ENCODE assay signal across 1 cellular context in the genomic region with DNA sequence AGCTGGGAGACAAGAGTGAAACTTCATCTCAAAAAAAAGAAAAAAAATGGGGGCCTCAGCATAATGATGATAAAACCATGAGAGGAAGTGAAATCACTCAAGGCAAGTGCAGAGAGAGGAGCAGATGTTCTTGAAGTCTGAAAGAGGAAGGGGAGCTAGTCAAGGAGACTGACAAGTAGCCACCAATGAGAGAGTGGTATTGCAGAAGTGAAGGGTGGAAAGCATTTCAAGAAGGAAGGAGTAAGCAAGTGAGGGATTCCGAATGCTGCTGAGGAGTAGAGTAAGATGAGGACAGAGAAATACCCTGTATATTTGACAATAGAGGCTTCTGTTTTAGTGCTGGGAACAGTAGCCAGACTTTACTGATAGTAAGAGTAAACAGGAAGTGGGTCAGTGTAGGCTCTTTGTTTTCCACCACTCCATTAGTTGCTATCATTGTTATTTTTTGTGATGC.
TF ChIP-seq lines count a peak whose summit lies in the region.

No MANE protein-coding gene starts in this region.

TF ChIP-seq in GM12878, 131 proteins besides CTCF, POLR2A, EP300 and RAD21 (continued from another document):
- TF ChIP-seq RFX5 (IDR thresholded peaks at IDR 0.05; ENCODE audit: low read depth, low read length) (no peak), NBN (IDR thresholded peaks at IDR 0.05) (peak; percentile 87), SIX5 (IDR thresholded peaks at IDR 0.05; ENCODE audit: low read depth, low read length, severe bottlenecking) (no peak), CREM (IDR thresholded peaks at IDR 0.05; ENCODE audit: low read depth) (peak; percentile 59; the same call in 1 of the 2 replicates), KAT2A (conservative IDR thresholded peaks at IDR 0.05; ENCODE audit: control insufficient read depth, low read depth, low read length) (no peak), TCF7 (IDR thresholded peaks at IDR 0.05; ENCODE audit: borderline replicate concordance) (no peak), SREBF2 (IDR thresholded peaks at IDR 0.05; ENCODE audit: low read length) (no peak), ZNF24 (IDR thresholded peaks at IDR 0.05) (no peak), NFYA (IDR thresholded peaks at IDR 0.05; ENCODE audit: borderline replicate concordance, low read depth, low read length) (no peak), STAT1 (conservative IDR thresholded peaks at IDR 0.05) (no peak), BMI1 (IDR thresholded peaks at IDR 0.05; ENCODE audit: borderline replicate concordance) (no peak), GABPA (IDR thresholded peaks at IDR 0.05; ENCODE audit: low read depth) (peak; percentile 73), BHLHE40 (IDR thresholded peaks at IDR 0.05; ENCODE audit: borderline replicate concordance in 1 of 2, low read depth in 2 of 2, low read length in 1 of 2) (no peak), NR2C2 (IDR thresholded peaks at IDR 0.05; ENCODE audit: borderline replicate concordance, control insufficient read depth, insufficient read length, low read depth) (no peak), EED (IDR thresholded peaks at IDR 0.05; ENCODE audit: low read depth) (no peak), FOXM1 (IDR thresholded peaks at IDR 0.05; ENCODE audit: low read depth, low read length) (peak; percentile 55), SUPT20H (IDR thresholded peaks at IDR 0.05; ENCODE audit: borderline replicate concordance, control insufficient read depth, low read depth, low read length) (no peak), NR2F1 (conservative IDR thresholded peaks at IDR 0.05) (no peak), CBFB (IDR thresholded peaks at IDR 0.05; ENCODE audit: low read depth) (peak; percentile 56; the same call in 1 of the 2 replicates), SMAD1 (IDR thresholded peaks at IDR 0.05; ENCODE audit: low read depth, partially characterized antibody) (no peak), CHD1 (IDR thresholded peaks at IDR 0.05; ENCODE audit: low read depth, low read length) (no peak), PAX5 (IDR thresholded peaks at IDR 0.05; ENCODE audit: borderline replicate concordance, low read depth, low read length) (0 out of 2 replicates have a peak, but pooled peaks have one; percentile 40)
- TF ChIP-seq, protein P1, sequence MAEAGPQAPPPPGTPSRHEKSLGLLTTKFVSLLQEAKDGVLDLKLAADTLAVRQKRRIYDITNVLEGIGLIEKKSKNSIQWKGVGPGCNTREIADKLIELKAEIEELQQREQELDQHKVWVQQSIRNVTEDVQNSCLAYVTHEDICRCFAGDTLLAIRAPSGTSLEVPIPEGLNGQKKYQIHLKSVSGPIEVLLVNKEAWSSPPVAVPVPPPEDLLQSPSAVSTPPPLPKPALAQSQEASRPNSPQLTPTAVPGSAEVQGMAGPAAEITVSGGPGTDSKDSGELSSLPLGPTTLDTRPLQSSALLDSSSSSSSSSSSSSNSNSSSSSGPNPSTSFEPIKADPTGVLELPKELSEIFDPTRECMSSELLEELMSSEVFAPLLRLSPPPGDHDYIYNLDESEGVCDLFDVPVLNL (IDR thresholded peaks at IDR 0.05; ENCODE audit: low read depth, low read length), result no peak
- TF ChIP-seq, protein P2, sequence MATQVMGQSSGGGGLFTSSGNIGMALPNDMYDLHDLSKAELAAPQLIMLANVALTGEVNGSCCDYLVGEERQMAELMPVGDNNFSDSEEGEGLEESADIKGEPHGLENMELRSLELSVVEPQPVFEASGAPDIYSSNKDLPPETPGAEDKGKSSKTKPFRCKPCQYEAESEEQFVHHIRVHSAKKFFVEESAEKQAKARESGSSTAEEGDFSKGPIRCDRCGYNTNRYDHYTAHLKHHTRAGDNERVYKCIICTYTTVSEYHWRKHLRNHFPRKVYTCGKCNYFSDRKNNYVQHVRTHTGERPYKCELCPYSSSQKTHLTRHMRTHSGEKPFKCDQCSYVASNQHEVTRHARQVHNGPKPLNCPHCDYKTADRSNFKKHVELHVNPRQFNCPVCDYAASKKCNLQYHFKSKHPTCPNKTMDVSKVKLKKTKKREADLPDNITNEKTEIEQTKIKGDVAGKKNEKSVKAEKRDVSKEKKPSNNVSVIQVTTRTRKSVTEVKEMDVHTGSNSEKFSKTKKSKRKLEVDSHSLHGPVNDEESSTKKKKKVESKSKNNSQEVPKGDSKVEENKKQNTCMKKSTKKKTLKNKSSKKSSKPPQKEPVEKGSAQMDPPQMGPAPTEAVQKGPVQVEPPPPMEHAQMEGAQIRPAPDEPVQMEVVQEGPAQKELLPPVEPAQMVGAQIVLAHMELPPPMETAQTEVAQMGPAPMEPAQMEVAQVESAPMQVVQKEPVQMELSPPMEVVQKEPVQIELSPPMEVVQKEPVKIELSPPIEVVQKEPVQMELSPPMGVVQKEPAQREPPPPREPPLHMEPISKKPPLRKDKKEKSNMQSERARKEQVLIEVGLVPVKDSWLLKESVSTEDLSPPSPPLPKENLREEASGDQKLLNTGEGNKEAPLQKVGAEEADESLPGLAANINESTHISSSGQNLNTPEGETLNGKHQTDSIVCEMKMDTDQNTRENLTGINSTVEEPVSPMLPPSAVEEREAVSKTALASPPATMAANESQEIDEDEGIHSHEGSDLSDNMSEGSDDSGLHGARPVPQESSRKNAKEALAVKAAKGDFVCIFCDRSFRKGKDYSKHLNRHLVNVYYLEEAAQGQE (IDR thresholded peaks at IDR 0.05; ENCODE audit: low read depth, low read length), result no peak
- TF ChIP-seq, protein P3, sequence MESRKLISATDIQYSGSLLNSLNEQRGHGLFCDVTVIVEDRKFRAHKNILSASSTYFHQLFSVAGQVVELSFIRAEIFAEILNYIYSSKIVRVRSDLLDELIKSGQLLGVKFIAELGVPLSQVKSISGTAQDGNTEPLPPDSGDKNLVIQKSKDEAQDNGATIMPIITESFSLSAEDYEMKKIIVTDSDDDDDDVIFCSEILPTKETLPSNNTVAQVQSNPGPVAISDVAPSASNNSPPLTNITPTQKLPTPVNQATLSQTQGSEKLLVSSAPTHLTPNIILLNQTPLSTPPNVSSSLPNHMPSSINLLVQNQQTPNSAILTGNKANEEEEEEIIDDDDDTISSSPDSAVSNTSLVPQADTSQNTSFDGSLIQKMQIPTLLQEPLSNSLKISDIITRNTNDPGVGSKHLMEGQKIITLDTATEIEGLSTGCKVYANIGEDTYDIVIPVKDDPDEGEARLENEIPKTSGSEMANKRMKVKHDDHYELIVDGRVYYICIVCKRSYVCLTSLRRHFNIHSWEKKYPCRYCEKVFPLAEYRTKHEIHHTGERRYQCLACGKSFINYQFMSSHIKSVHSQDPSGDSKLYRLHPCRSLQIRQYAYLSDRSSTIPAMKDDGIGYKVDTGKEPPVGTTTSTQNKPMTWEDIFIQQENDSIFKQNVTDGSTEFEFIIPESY (IDR thresholded peaks at IDR 0.05), result no peak
- TF ChIP-seq, protein P4, sequence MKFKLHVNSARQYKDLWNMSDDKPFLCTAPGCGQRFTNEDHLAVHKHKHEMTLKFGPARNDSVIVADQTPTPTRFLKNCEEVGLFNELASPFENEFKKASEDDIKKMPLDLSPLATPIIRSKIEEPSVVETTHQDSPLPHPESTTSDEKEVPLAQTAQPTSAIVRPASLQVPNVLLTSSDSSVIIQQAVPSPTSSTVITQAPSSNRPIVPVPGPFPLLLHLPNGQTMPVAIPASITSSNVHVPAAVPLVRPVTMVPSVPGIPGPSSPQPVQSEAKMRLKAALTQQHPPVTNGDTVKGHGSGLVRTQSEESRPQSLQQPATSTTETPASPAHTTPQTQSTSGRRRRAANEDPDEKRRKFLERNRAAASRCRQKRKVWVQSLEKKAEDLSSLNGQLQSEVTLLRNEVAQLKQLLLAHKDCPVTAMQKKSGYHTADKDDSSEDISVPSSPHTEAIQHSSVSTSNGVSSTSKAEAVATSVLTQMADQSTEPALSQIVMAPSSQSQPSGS (IDR thresholded peaks at IDR 0.05; ENCODE audit: low read length), result peak; percentile 59; the same call in 1 of the 2 replicates
